ENCODE assay signal across 20 cellular contexts in genomic region chr3:127065561-127066270, GRCh38.
A peak's percentile ranks its signal among the peaks of the same experiment; 100 is the strongest.
DNase-seq lines count a peak whose midpoint lies in the region; FAIRE-seq and TF ChIP-seq lines count a peak whose summit lies in the region.
"Had no signal": no experiment of that assay in that cellular context is flagged by ENCODE, and none has a peak within 500 bp of the region (broad histone marks: within the 10 kb centered on the region; RNA-seq: fewer than 3 reads in every experiment).

No MANE protein-coding gene starts in this region.

- DNase-seq in EH (ENCODE audit: low read depth) (peak; percentile 43), adipocyte (ENCODE audit: low read depth) (peak; percentile 33), fibroblast of the aortic adventitia (ENCODE audit: low read depth) (peak; percentile 12), sigmoid colon (peak; percentile 41), NCI-H226 (no peak), HAP-1 (ENCODE audit: low spot score in 2 of 2) (no peak), GM12891 (ENCODE audit: insufficient read length, low spot score) (no peak)
- DNase-seq: activated CD4-positive, alpha-beta T cell treated with anti-CD3 and anti-CD28 coated beads, Interleukin-2, amount 50 U/mL, for 4 hours; activated CD8-positive, alpha-beta memory T cell treated with anti-CD3 and anti-CD28 coated beads, Interleukin-2, amount 50 U/mL, for 48 hours; effector CD4-positive, alpha-beta T cell; GDM1; glutamatergic neuron; KG1; NCI-H1694; NCI-H2171 treated with DMSO at 0.1 percent for 48 hours; NCI-H526 treated with DMSO at 0.1 percent for 48 hours; T1000 had no signal

- H3K9me3 ChIP-seq in adipocyte (ENCODE audit: control insufficient read depth, low read length) (no peaks in the 10 kb centered on the region), sigmoid colon (no peaks in the 10 kb centered on the region), HAP-1 (no peaks in the 10 kb centered on the region)
- H3K9me3 ChIP-seq: right lobe of liver had no signal

- H3K4me3 ChIP-seq in adipocyte (ENCODE audit: low read length) (no peak overlapping the region), fibroblast of the aortic adventitia (ENCODE audit: low read depth, low read length) (no peak overlapping the region), sigmoid colon (no peak overlapping the region), HAP-1 (no peak overlapping the region)
- H3K4me3 ChIP-seq: right lobe of liver had no signal

- H3K9ac ChIP-seq in adipocyte (ENCODE audit: low read length), result no peak overlapping the region
- H3K9ac ChIP-seq: parathyroid adenoma had no signal

- peaks cover 20% of the 10 kb centered on the region for H3K4me1 ChIP-seq in adipocyte (ENCODE audit: control insufficient read depth, insufficient read depth, low read length)
- no peaks in the 10 kb centered on the region for H3K4me1 ChIP-seq in sigmoid colon
- H3K4me1 ChIP-seq in HAP-1, result no peaks in the 10 kb centered on the region
- H3K4me1 ChIP-seq: right lobe of liver had no signal

- FAIRE-seq in GM12891 (lab: Jason Lieb, UNC), result no peak
- FAIRE-seq: HTR-8/SVneo had no signal

- H3K36me3 ChIP-seq in adipocyte (ENCODE audit: control insufficient read depth, insufficient read depth, low read length, severe bottlenecking) (no peaks in the 10 kb centered on the region), sigmoid colon (no peaks in the 10 kb centered on the region), HAP-1 (replicated peaks) (no peaks in the 10 kb centered on the region)
- H3K36me3 ChIP-seq: right lobe of liver had no signal

- in situ Hi-C loops in HAP-1 (cut with MboI; ENCODE audit: low sequenced_read_pairs), result no loop called here

- no peak overlapping the region for H3K27ac ChIP-seq in sigmoid colon
- H3K27ac ChIP-seq: parathyroid adenoma, right lobe of liver had no signal

- intact Hi-C loops in sigmoid colon (cut with DNase I), result no loop called here

- TF ChIP-seq CTCF in fibroblast of the aortic adventitia (IDR thresholded peaks at IDR 0.05; ENCODE audit: insufficient read depth, low read length), result no peak
- TF ChIP-seq CTCF in sigmoid colon (IDR thresholded peaks at IDR 0.05), result no peak

- H3K27me3 ChIP-seq in adipocyte (replicated peaks; ENCODE audit: control insufficient read depth, insufficient read depth, low read length), result peaks cover 21% of the 10 kb centered on the region
- peaks cover 0 to 20% (median 0%) of the 10 kb centered on the region in 3 donors for H3K27me3 ChIP-seq in sigmoid colon
- H3K27me3 ChIP-seq in HAP-1 (ENCODE audit: low read depth), result no peaks in the 10 kb centered on the region
- H3K27me3 ChIP-seq: right lobe of liver had no signal

- 65 to 79% methylated on average over 17 of the region's 17 CpGs for WGBS in sigmoid colon, 2 donors

- no peak for TF ChIP-seq POLR2A in sigmoid colon (IDR thresholded peaks at IDR 0.05)
- TF ChIP-seq POLR2A in GM12891 (IDR thresholded peaks at IDR 0.05; ENCODE audit: low read depth, low read length), result no peak

- TF ChIP-seq EP300 in sigmoid colon (IDR thresholded peaks at IDR 0.05), result no peak

TF ChIP-seq in GM12891, 5 proteins besides CTCF, POLR2A, EP300 and RAD21:
- TF ChIP-seq SPI1 (IDR thresholded peaks at IDR 0.05; ENCODE audit: low read depth, low read length) (no peak), PAX5 (IDR thresholded peaks at IDR 0.05; ENCODE audit: insufficient read depth, low read length, severe bottlenecking) (no peak), POLR2AphosphoS5 (IDR thresholded peaks at IDR 0.05; ENCODE audit: low read depth, low read length) (no peak), POU2F2 (IDR thresholded peaks at IDR 0.05; ENCODE audit: low read depth, low read length) (no peak)

Comparison
In these comparisons a context has a peak if more than half of its experiments do, and no peak if none do; other contexts are left out.
1. DNase-seq: peak in EH (single experiment), adipocyte (single experiment), fibroblast of the aortic adventitia (single experiment) and sigmoid colon (single experiment); none in NCI-H226 (single experiment), HAP-1 (0 of 2) and GM12891 (single experiment).